ENCODE assay signal across 31 cellular contexts in genomic region chr16:56877783-56878182, GRCh38. TPM values are rescaled to one million over a fixed set of nuclear protein-coding genes. Genes with fewer than 3 reads are reported as not detected.
A peak's percentile ranks its signal among the peaks of the same experiment; 100 is the strongest.
DNase-seq lines count a peak whose midpoint lies in the region; ATAC-seq, FAIRE-seq and TF ChIP-seq lines count a peak whose summit lies in the region.
"Had no signal": no experiment of that assay in that cellular context is flagged by ENCODE, and none has a peak within 500 bp of the region (broad histone marks: within the 10 kb centered on the region; RNA-seq: fewer than 3 reads in every experiment).

No MANE protein-coding gene starts in this region.

- TF ChIP-seq POLR2A in HepG2 (IDR thresholded peaks at IDR 0.05; ENCODE audit: insufficient read depth in 1 of 2, low read depth in 2 of 2, low read length in 2 of 2) (no peak), right lobe of liver (IDR thresholded peaks at IDR 0.05) (no peak), GM18505 (IDR thresholded peaks at IDR 0.05; ENCODE audit: borderline replicate concordance, extremely low read depth, insufficient read depth, insufficient read length) (no peak)

- H3K27me3 ChIP-seq in HepG2 (ENCODE audit: control insufficient read depth in 1 of 2, insufficient read depth in 2 of 2, low read length in 2 of 2) (no peaks in the 10 kb centered on the region; a peak in 1 of 5 replicates), right lobe of liver (no peaks in the 10 kb centered on the region), neuronal stem cell (ENCODE audit: control insufficient read depth in 3 of 3, insufficient read depth in 3 of 3, low read depth in 1 of 3, low read length in 3 of 3) (peaks cover 0 to 6% (median 0%) of the 10 kb centered on the region in 3 experiments), trophoblast cell (ENCODE audit: insufficient read depth, low read length) (no peaks in the 10 kb centered on the region)
- H3K27me3 ChIP-seq: BE2C, BLaER1 had no signal

- CTCF ChIA-PET in HepG2 (lab: Yijun Ruan, JAX; ENCODE audit: low intra/inter-chr PET ratio, low total read pairs), result no interaction called here

- intact Hi-C loops in HepG2 (cut with micrococcal nuclease; ENCODE audit: unreplicated experiment), result no loop called here
- intact Hi-C loops in right lobe of liver (cut with DNase I), result loop anchor here in 1 of 2 donors (10.0 kb wide), 1 partner anchor 77 kb away; no protein-coding TSS in a partner anchor

- H3K4me1 ChIP-seq in HepG2 (ENCODE audit: insufficient read depth, low read length), result no peaks in the 10 kb centered on the region
- H3K4me1 ChIP-seq in right lobe of liver, result no peaks in the 10 kb centered on the region
- no peaks in the 10 kb centered on the region for H3K4me1 ChIP-seq in neuronal stem cell (ENCODE audit: control insufficient read depth in 2 of 2, insufficient read depth in 1 of 2, low read depth in 1 of 2, low read length in 2 of 2)
- peaks cover 24% of the 10 kb centered on the region in 2 experiments for H3K4me1 ChIP-seq in trophoblast cell (ENCODE audit: control insufficient read depth in 1 of 2, insufficient read depth in 2 of 2, low read length in 2 of 2)

- POLR2A ChIA-PET in HepG2 (lab: Yijun Ruan, JAX), result no interaction called here

- H4K12ac ChIP-seq in trophoblast cell (ENCODE audit: low read depth, low read length), result no peak overlapping the region

- WGBS in HepG2 (ENCODE audit: low lambda C conversion rate), result 44% methylated on average over 5 of the region's 5 CpGs
- WGBS in right lobe of liver (ENCODE audit: insufficient coverage, low coverage, low lambda C conversion rate, missing lambda C conversion rate), result 100% methylated on average over 1 of the region's 5 CpGs
- WGBS in neuronal stem cell (ENCODE audit: extremely low coverage in 2 of 2, insufficient read length in 2 of 2, insufficient replicate concordance in 1 of 2), 2 donors, result no CpG with 5 or more reads among the region's 5 CpGs
- no CpG with 5 or more reads among the region's 5 CpGs for WGBS in trophoblast cell (ENCODE audit: extremely low coverage, insufficient coverage, insufficient read length)

- TF ChIP-seq RAD21 in HepG2 (CRISPR knock-in tag; IDR thresholded peaks at IDR 0.05), result no peak

- no peak overlapping the region for H3K27ac ChIP-seq in HepG2 (ENCODE audit: extremely low read length, insufficient read depth, low read length)
- H3K27ac ChIP-seq in right lobe of liver, result no peak overlapping the region
- no peak overlapping the region for H3K27ac ChIP-seq in neuronal stem cell (replicated peaks; ENCODE audit: low read length)
- H3K27ac ChIP-seq in trophoblast cell (ENCODE audit: low read depth, low read length), result no peak overlapping the region
- H3K27ac ChIP-seq: BLaER1 had no signal

- H3K4ac ChIP-seq in neuronal stem cell (ENCODE audit: low read length) (no peak overlapping the region), trophoblast cell (ENCODE audit: low read depth, low read length) (no peak overlapping the region)

- H3K23ac ChIP-seq in neuronal stem cell (ENCODE audit: low read depth, low read length, poor library complexity) (no peak overlapping the region), trophoblast cell (ENCODE audit: low read length) (no peak overlapping the region)

- H3K9ac ChIP-seq in HepG2 (ENCODE audit: insufficient read depth, low read depth, low read length), result no peak overlapping the region
- no peak overlapping the region for H3K9ac ChIP-seq in neuronal stem cell (ENCODE audit: low read depth, low read length, poor library complexity)
- H3K9ac ChIP-seq in trophoblast cell (ENCODE audit: low read length), result no peak overlapping the region
- H3K9ac ChIP-seq: BLaER1 had no signal

- no peaks in the 10 kb centered on the region for H3K9me3 ChIP-seq in HepG2 (ENCODE audit: low read length)
- no peaks in the 10 kb centered on the region for H3K9me3 ChIP-seq in right lobe of liver
- peaks cover 0 to 1% of the 10 kb centered on the region in 2 donors for H3K9me3 ChIP-seq in neuronal stem cell (replicated peaks in 1 of 2; ENCODE audit: control insufficient read depth in 2 of 2, insufficient read depth in 1 of 2, low read depth in 1 of 2, low read length in 2 of 2)
- H3K9me3 ChIP-seq in trophoblast cell (ENCODE audit: insufficient read depth, low read depth, low read length), result no peaks in the 10 kb centered on the region
- H3K9me3 ChIP-seq: BE2C, BLaER1 had no signal

- FAIRE-seq in HepG2 (lab: Jason Lieb, UNC), result no peak
- FAIRE-seq: A204.1, GM12878, GM12892, GM19239 had no signal

- no peak for TF ChIP-seq EP300 in HepG2 (IDR thresholded peaks at IDR 0.05; ENCODE audit: low read depth in 2 of 2, low read length in 2 of 2)
- TF ChIP-seq EP300 in HepG2 (CRISPR knock-in tag; IDR thresholded peaks at IDR 0.05; ENCODE audit: borderline replicate concordance), result no peak

- H4K8ac ChIP-seq in neuronal stem cell (ENCODE audit: low read depth, low read length) (no peak overlapping the region), trophoblast cell (ENCODE audit: low read depth, low read length) (no peak overlapping the region)

- H3K4me3 ChIP-seq in HepG2 (replicated peaks in 1 of 3; ENCODE audit: insufficient read depth in 1 of 3, low read depth in 2 of 3, low read length in 3 of 3) (no peak overlapping the region), right lobe of liver (no peak overlapping the region), neuronal stem cell (ENCODE audit: low read length in 2 of 2) (no peak overlapping the region), trophoblast cell (ENCODE audit: low read depth, low read length) (no peak overlapping the region)
- H3K4me3 ChIP-seq: BLaER1, GM12878 had no signal

- no peak overlapping the region for H3K18ac ChIP-seq in neuronal stem cell (ENCODE audit: low read length)
- no peak overlapping the region for H3K18ac ChIP-seq in trophoblast cell (ENCODE audit: low read length)

- DNase-seq in HepG2 (ENCODE audit: low spot score), result no peak
- no peak for DNase-seq in right lobe of liver
- DNase-seq in neuronal stem cell (ENCODE audit: low spot score), result no peak
- no peak for DNase-seq in trophoblast cell
- no peak for DNase-seq in activated CD4-positive, alpha-beta T cell treated with anti-CD3 and anti-CD28 coated beads, Interleukin-2, amount 50 U/mL, for 48 hours
- DNase-seq: 8988T; ACHN; BE2C; C1 segment of cervical spinal cord; CD4-positive, alpha-beta memory T cell; CD4-positive, CD25-positive, alpha-beta regulatory T cell; CD8-positive, alpha-beta memory T cell; COR-L47; DMS 273 treated with DMSO at 0.1 percent for 48 hours; DMS153; DMS53; DMS79; DND-41; EL; GDM1 had no signal

- TF ChIP-seq CTCF in HepG2 (CRISPR knock-in tag; IDR thresholded peaks at IDR 0.05) (no peak), right lobe of liver (IDR thresholded peaks at IDR 0.05) (no peak)

- BruUV-seq in HepG2 (replicated peaks; lab: Mats Ljungman, UMichigan), result no TSS peak

- H3K14ac ChIP-seq in neuronal stem cell (ENCODE audit: low read length) (no peak overlapping the region), trophoblast cell (ENCODE audit: low read length) (no peak overlapping the region)

- in situ Hi-C loops in HepG2 (cut with HindIII; ENCODE audit: extremely low pct_ligation_motif_present, low pct_unique_long_range_greater_than_20kb), result no loop called here

- H3K79me1 ChIP-seq in neuronal stem cell (ENCODE audit: low read depth, low read length), result no peaks in the 10 kb centered on the region
- H3K79me1 ChIP-seq in trophoblast cell (ENCODE audit: low read length), result peaks cover 14% of the 10 kb centered on the region

- H2AK5ac ChIP-seq in neuronal stem cell (ENCODE audit: low read depth, low read length) (peak overlapping the region; percentile 46), trophoblast cell (ENCODE audit: low read length) (no peak overlapping the region)

- H2BK5ac ChIP-seq in neuronal stem cell (ENCODE audit: low read length) (no peak overlapping the region), trophoblast cell (ENCODE audit: low read depth, low read length, poor library complexity) (no peak overlapping the region)

- H2BK15ac ChIP-seq in neuronal stem cell (ENCODE audit: low read length), result peak overlapping the region; percentile 43

- no peak overlapping the region for H2BK12ac ChIP-seq in neuronal stem cell (ENCODE audit: low read length)
- H2BK12ac ChIP-seq in trophoblast cell (ENCODE audit: low read length), result no peak overlapping the region

- H3K36me3 ChIP-seq in HepG2 (replicated peaks in 1 of 2; ENCODE audit: control insufficient read depth in 1 of 2, insufficient read depth in 2 of 2, low read length in 2 of 2) (no peaks in the 10 kb centered on the region), right lobe of liver (no peaks in the 10 kb centered on the region), neuronal stem cell (replicated peaks in 1 of 2; ENCODE audit: control insufficient read depth in 2 of 2, insufficient read depth in 2 of 2, low read length in 2 of 2) (no peaks in the 10 kb centered on the region), trophoblast cell (ENCODE audit: control insufficient read depth in 1 of 2, insufficient read depth in 2 of 2, low read length in 2 of 2) (no peaks in the 10 kb centered on the region)
- H3K36me3 ChIP-seq: BE2C, BLaER1 had no signal

- H4K20me1 ChIP-seq in HepG2 (ENCODE audit: insufficient read depth, low read length), result no peaks in the 10 kb centered on the region
- H4K20me1 ChIP-seq: BLaER1 had no signal

- no peak overlapping the region for H2BK120ac ChIP-seq in neuronal stem cell (ENCODE audit: low read depth, low read length)
- H2BK120ac ChIP-seq in trophoblast cell (ENCODE audit: insufficient read depth, low read length, poor library complexity), result no peak overlapping the region

- no peak overlapping the region for H2AFZ ChIP-seq in HepG2 (ENCODE audit: low read length)
- H2AFZ ChIP-seq in neuronal stem cell (ENCODE audit: low read length), result no peak overlapping the region
- H2AFZ ChIP-seq in trophoblast cell (ENCODE audit: insufficient read depth, low read length, poor library complexity), result no peak overlapping the region

- H4K91ac ChIP-seq in neuronal stem cell (ENCODE audit: low read depth, low read length, poor library complexity), result no peak overlapping the region
- peak overlapping the region; percentile 11 for H4K91ac ChIP-seq in trophoblast cell (ENCODE audit: low read depth, low read length)

- H3K79me2 ChIP-seq in HepG2 (ENCODE audit: insufficient read depth, low read length) (no peaks in the 10 kb centered on the region), trophoblast cell (ENCODE audit: control insufficient read depth, insufficient read depth, low read length, poor library complexity) (no peaks in the 10 kb centered on the region)

- no peak for ATAC-seq in HepG2
- no peak for ATAC-seq in right lobe of liver
- ATAC-seq in GM18505 (IDR thresholded peaks at IDR 0.05; ENCODE audit: unreplicated experiment), result no peak
- ATAC-seq: GM12878 had no signal

- no peak overlapping the region for H3K4me2 ChIP-seq in HepG2 (ENCODE audit: low read depth, low read length)
- H3K4me2 ChIP-seq in neuronal stem cell (ENCODE audit: insufficient read depth, low read length, poor library complexity, severe bottlenecking), result no peak overlapping the region
- no peak overlapping the region for H3K4me2 ChIP-seq in trophoblast cell (ENCODE audit: low read length)
- H3K4me2 ChIP-seq: BLaER1 had no signal

RNA-seq across cellular contexts. Expression of gene SLC12A3, which starts 12.8 kb away (rescaled TPM):
- total RNA-seq in HepG2 (2016; rRNA removed; fragmentation: Illumina TruSeq; extraction: Trizol) (not detected in 2 replicates), right lobe of liver (not detected)
- 0.35 TPM in 1 of 2 replicates, not detected in the other for total RNA-seq in HepG2 (2016; cell fraction: cytosol; rRNA removed; fragmentation: Illumina TruSeq; extraction: Trizol; ENCODE audit: low read depth)
- not detected in 2 replicates for total RNA-seq in HepG2 (2016; cell fraction: insoluble cytoplasmic fraction; rRNA removed; fragmentation: Illumina TruSeq; extraction: Trizol)
- total RNA-seq in HepG2 (2016; cell fraction: membrane; rRNA removed; fragmentation: Illumina TruSeq; extraction: Trizol), result 0.07 and 0.40 TPM in 2 replicates
- not detected in 2 replicates for total RNA-seq in HepG2 (2016; cell fraction: nucleus; rRNA removed; fragmentation: Illumina TruSeq; extraction: Trizol)
- polyA plus RNA-seq in HepG2 (2011; rRNA removed), result 5.1 and 6.2 TPM in 2 replicates
- polyA plus RNA-seq in HepG2 (2011; cell fraction: cytosol; rRNA removed), result 1.6 and 1.7 TPM in 2 replicates
- polyA plus RNA-seq in HepG2 (2011; cell fraction: nucleus; rRNA removed), result 21.0 and 30.1 TPM in 2 replicates
- polyA plus RNA-seq in HepG2 (2012), result 1.9 and 3.9 TPM in 2 replicates
- polyA plus RNA-seq in HepG2 (2016; cell fraction: cytosol; fragmentation: Illumina TruSeq; extraction: Trizol; ENCODE audit: low read depth), result not detected in 2 replicates
- polyA plus RNA-seq in HepG2 (2016; cell fraction: insoluble cytoplasmic fraction; fragmentation: Illumina TruSeq; extraction: Trizol; ENCODE audit: low read depth), result not detected in 2 replicates
- not detected in 2 replicates for polyA plus RNA-seq in HepG2 (2016; cell fraction: membrane; fragmentation: Illumina TruSeq; extraction: Trizol; ENCODE audit: low read depth)
- polyA plus RNA-seq in HepG2 (2016; cell fraction: nucleus; fragmentation: Illumina TruSeq; extraction: Trizol; ENCODE audit: insufficient read depth, low read depth), result not detected in 2 replicates
- polyA minus RNA-seq in HepG2 (2011; rRNA and poly(A)+ RNA removed; ENCODE audit: low replicate concordance), result 8.9 and 232 TPM in 2 replicates
- 2.2 and 2.3 TPM in 2 replicates for polyA minus RNA-seq in HepG2 (2011; cell fraction: cytosol; rRNA and poly(A)+ RNA removed)
- 7.0 and 7.5 TPM in 2 replicates for polyA minus RNA-seq in HepG2 (2011; cell fraction: nucleus; rRNA and poly(A)+ RNA removed)
- polyA plus RNA-seq in neuronal stem cell (2013, experiment 1 of 2), result not detected
- polyA plus RNA-seq in neuronal stem cell (2013, experiment 2 of 2), result not detected
- 0.11 TPM in 2 replicates for polyA plus RNA-seq in trophoblast cell (2013)
- total RNA-seq: A673; CD4-positive, alpha-beta memory T cell; CD4-positive, CD25-positive, alpha-beta regulatory T cell; CD8-positive, alpha-beta memory T cell; Daoy; G401 had no signal
- polyA plus RNA-seq: AG04450; CD14-positive monocyte; CD4-positive, alpha-beta memory T cell; CD4-positive, CD25-positive, alpha-beta regulatory T cell; CD8-positive, alpha-beta memory T cell had no signal

RNA-seq across cellular contexts. Expression of gene HERPUD1, which starts 54.2 kb away (rescaled TPM):
- 65.3 and 96.2 TPM in 2 replicates for total RNA-seq in HepG2 (2016; rRNA removed; fragmentation: Illumina TruSeq; extraction: Trizol)
- total RNA-seq in HepG2 (2016; cell fraction: cytosol; rRNA removed; fragmentation: Illumina TruSeq; extraction: Trizol; ENCODE audit: low read depth), result 30.1 and 30.9 TPM in 2 replicates
- 63.9 and 93.3 TPM in 2 replicates for total RNA-seq in HepG2 (2016; cell fraction: insoluble cytoplasmic fraction; rRNA removed; fragmentation: Illumina TruSeq; extraction: Trizol)
- 64.8 and 86.4 TPM in 2 replicates for total RNA-seq in HepG2 (2016; cell fraction: membrane; rRNA removed; fragmentation: Illumina TruSeq; extraction: Trizol)
- 133 and 155 TPM in 2 replicates for total RNA-seq in HepG2 (2016; cell fraction: nucleus; rRNA removed; fragmentation: Illumina TruSeq; extraction: Trizol)
- polyA plus RNA-seq in HepG2 (2011; rRNA removed), result 311 and 323 TPM in 2 replicates
- 179 and 230 TPM in 2 replicates for polyA plus RNA-seq in HepG2 (2011; cell fraction: cytosol; rRNA removed)
- polyA plus RNA-seq in HepG2 (2011; cell fraction: nucleus; rRNA removed), result 192 and 208 TPM in 2 replicates
- 165 and 190 TPM in 2 replicates for polyA plus RNA-seq in HepG2 (2012)
- polyA plus RNA-seq in HepG2 (2016; cell fraction: cytosol; fragmentation: Illumina TruSeq; extraction: Trizol; ENCODE audit: low read depth), result 33.0 and 44.6 TPM in 2 replicates
- 80.1 and 93.2 TPM in 2 replicates for polyA plus RNA-seq in HepG2 (2016; cell fraction: insoluble cytoplasmic fraction; fragmentation: Illumina TruSeq; extraction: Trizol; ENCODE audit: low read depth)
- polyA plus RNA-seq in HepG2 (2016; cell fraction: membrane; fragmentation: Illumina TruSeq; extraction: Trizol; ENCODE audit: low read depth), result 58.1 and 78.2 TPM in 2 replicates
- polyA plus RNA-seq in HepG2 (2016; cell fraction: nucleus; fragmentation: Illumina TruSeq; extraction: Trizol; ENCODE audit: insufficient read depth, low read depth), result 216 and 231 TPM in 2 replicates
- 206 and 472 TPM in 2 replicates for polyA minus RNA-seq in HepG2 (2011; rRNA and poly(A)+ RNA removed; ENCODE audit: low replicate concordance)
- polyA minus RNA-seq in HepG2 (2011; cell fraction: cytosol; rRNA and poly(A)+ RNA removed), result 126 and 139 TPM in 2 replicates
- polyA minus RNA-seq in HepG2 (2011; cell fraction: nucleus; rRNA and poly(A)+ RNA removed), result 287 and 365 TPM in 2 replicates
- 100 to 1,000 TPM; 103 to 185 (median 133) TPM for total RNA-seq in right lobe of liver
- 11.7 TPM for polyA plus RNA-seq in neuronal stem cell (2013, experiment 1 of 2)
- polyA plus RNA-seq in neuronal stem cell (2013, experiment 2 of 2), result 12.1 TPM
- polyA plus RNA-seq in trophoblast cell (2013), result 252 and 267 TPM in 2 replicates
